ENCODE assay signal across 8 cellular contexts in genomic region chr2:203804070-203804469, GRCh38.
DNase-seq lines count a peak whose midpoint lies in the region; ATAC-seq and TF ChIP-seq lines count a peak whose summit lies in the region.

No MANE protein-coding gene starts in this region.

- peak; percentile 94 for DNase-seq in ELR (ENCODE audit: low read depth)
- DNase-seq in activated CD4-positive, alpha-beta T cell treated with anti-CD3 and anti-CD28 coated beads for 48 hours: peak; percentile 67
- DNase-seq in fibroblast of gingiva (ENCODE audit: low read depth): peak; percentile 99
- peak; percentile 72 for DNase-seq in stimulated activated CD4-positive, alpha-beta T cell treated with anti-CD3 and anti-CD28 coated beads, Interleukin-15, amount 100 ng/mL, for 24 hours
- no peak for DNase-seq in AML-193 (lab: John Stamatoyannopoulos, UW)

- TF ChIP-seq POLR2A in GM18505 (IDR thresholded peaks at IDR 0.05; ENCODE audit: borderline replicate concordance, extremely low read depth, insufficient read depth, insufficient read length): no peak

- ATAC-seq in HG02642 (IDR thresholded peaks at IDR 0.05; ENCODE audit: poor library complexity, unreplicated experiment): no peak
- ATAC-seq in HG03175 (IDR thresholded peaks at IDR 0.05; ENCODE audit: unreplicated experiment): no peak
- ATAC-seq in GM18505 (IDR thresholded peaks at IDR 0.05; ENCODE audit: unreplicated experiment): no peak

Comparison
In these comparisons a context has a peak if more than half of its experiments do, and no peak if none do; other contexts are left out.
1. DNase-seq: peak in ELR (single experiment), activated CD4-positive, alpha-beta T cell treated with anti-CD3 and anti-CD28 coated beads for 48 hours (single experiment), fibroblast of gingiva (single experiment) and stimulated activated CD4-positive, alpha-beta T cell treated with anti-CD3 and anti-CD28 coated beads, Interleukin-15, amount 100 ng/mL, for 24 hours (single experiment); none in AML-193 (0 of 2).